13 cellular contexts compared by ENCODE assay signal in the genomic region with DNA sequence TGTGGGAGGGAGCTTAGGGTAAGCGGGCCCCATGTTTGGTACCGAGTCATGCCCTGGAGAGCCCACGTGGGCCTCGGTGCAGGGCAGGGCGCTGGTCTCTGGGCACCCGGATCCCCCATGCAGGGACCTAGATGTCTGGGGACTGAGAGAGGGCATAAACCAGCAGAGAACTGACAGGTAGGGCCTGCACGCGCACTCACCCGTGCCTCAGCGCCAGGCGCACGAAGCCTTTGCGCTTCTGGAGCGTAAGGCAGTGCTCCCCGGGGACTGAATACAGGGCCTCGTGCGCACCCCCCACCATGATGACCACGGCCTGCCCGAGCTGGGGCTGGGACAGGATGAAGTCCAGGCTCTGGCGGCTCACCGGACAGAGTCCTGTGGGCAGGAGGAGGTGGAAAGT. TPM values are rescaled to one million over a fixed set of nuclear protein-coding genes. Genes with fewer than 3 reads are reported as not detected.
DNase-seq lines count a peak whose midpoint lies in the region; ATAC-seq and TF ChIP-seq lines count a peak whose summit lies in the region.
"Had no signal": no experiment of that assay in that cellular context is flagged by ENCODE, and none has a peak within 500 bp of the region (broad histone marks: within the 10 kb centered on the region; RNA-seq: fewer than 3 reads in every experiment).

No MANE protein-coding gene starts in this region.

- POLR2A ChIA-PET in WTC11 (lab: Charles Lee), result no interaction called here

- CTCF ChIA-PET in WTC11 (lab: Charles Lee), result no interaction called here

- ATAC-seq in WTC11, result no peak
- ATAC-seq: CD8-positive, alpha-beta T cell had no signal

- H3K4me1 Mint-ChIP-seq in WTC11, result peaks cover 28% of the 10 kb centered on the region

- no peak overlapping the region for H3K4me3 Mint-ChIP-seq in WTC11
- H3K4me3 Mint-ChIP-seq: B cell; CD8-positive, alpha-beta T cell had no signal

- H3K4me2 ChIP-seq in osteoblast (ENCODE audit: insufficient read depth, low read length), result no peak overlapping the region

- no peaks in the 10 kb centered on the region for H3K36me3 ChIP-seq in osteoblast (ENCODE audit: insufficient read depth, low read length)
- H3K36me3 ChIP-seq in vagina, result no peaks in the 10 kb centered on the region

- TF ChIP-seq CTCF in WTC11 (IDR thresholded peaks at IDR 0.05) (no peak), osteoblast (IDR thresholded peaks at IDR 0.05; ENCODE audit: extremely low read depth, low read depth, low read length) (no peak), vagina (IDR thresholded peaks at IDR 0.05) (no peak)

- no peaks in the 10 kb centered on the region for H3K79me2 ChIP-seq in osteoblast (ENCODE audit: insufficient read depth, low read length)

- no peaks in the 10 kb centered on the region for H3K9me3 Mint-ChIP-seq in WTC11
- H3K9me3 Mint-ChIP-seq: CD8-positive, alpha-beta T cell had no signal

- intact Hi-C loops in vagina (cut with DNase I), result loop anchor here (10.0 kb wide), 1 partner anchor 87 kb away; no protein-coding TSS in a partner anchor

- H3K27me3 Mint-ChIP-seq in WTC11 (ENCODE audit: low read depth), result peaks cover 15% of the 10 kb centered on the region

- H4K20me1 ChIP-seq in osteoblast (ENCODE audit: insufficient read depth, low read length), result no peaks in the 10 kb centered on the region

- no peak for TF ChIP-seq POLR2A in vagina (IDR thresholded peaks at IDR 0.05)

- DNase-seq in D341Med (ENCODE audit: low spot score) (peak; percentile 28), WTC11 (ENCODE audit: low spot score) (no peak), osteoblast (ENCODE audit: insufficient read length, low spot score, missing footprints) (peak; percentile 35), NCI-H2196 treated with DMSO at 0.1 percent for 48 hours (lab: John Stamatoyannopoulos, UW; ENCODE audit: unreplicated experiment) (no peak), vagina (ENCODE audit: extremely low spot score in 2 of 2) (no peak)
- DNase-seq: CD8-positive, alpha-beta T cell; COR-L47; DMS53; GF-D8; IMR-90; KG1 had no signal

- H3K9me3 ChIP-seq in osteoblast (ENCODE audit: low read depth, low read length) (no peaks in the 10 kb centered on the region), vagina (no peaks in the 10 kb centered on the region)

- H3K27me3 ChIP-seq in osteoblast (ENCODE audit: insufficient read depth, low read length) (peaks cover 31% of the 10 kb centered on the region), vagina (no peaks in the 10 kb centered on the region)

- H3K36me3 Mint-ChIP-seq in WTC11, result no peaks in the 10 kb centered on the region
- H3K36me3 Mint-ChIP-seq: CD8-positive, alpha-beta T cell had no signal

- H3K4me1 ChIP-seq in osteoblast (ENCODE audit: insufficient read depth, low read length), result no peaks in the 10 kb centered on the region
- peaks cover 8% of the 10 kb centered on the region for H3K4me1 ChIP-seq in vagina

- H3K4me3 ChIP-seq in osteoblast (ENCODE audit: insufficient read depth, low read length) (no peak overlapping the region), vagina (no peak overlapping the region)

- H3K27ac ChIP-seq in osteoblast (ENCODE audit: low read depth, low read length) (no peak overlapping the region), vagina (no peak overlapping the region)
- H3K27ac ChIP-seq: C4-2B had no signal

- H2AFZ ChIP-seq in osteoblast (ENCODE audit: low read length), result no peak overlapping the region

- no peak overlapping the region for H3K27ac Mint-ChIP-seq in WTC11
- H3K27ac Mint-ChIP-seq: B cell; CD8-positive, alpha-beta T cell had no signal

TF ChIP-seq in WTC11, 78 proteins besides CTCF, POLR2A, EP300 and RAD21:
- peak; percentile 45; the same call in 1 of the 2 replicates for TF ChIP-seq FOXP1 (CRISPR knock-in tag; IDR thresholded peaks at IDR 0.05; ENCODE audit: borderline replicate concordance)
- TF ChIP-seq, protein P1, sequence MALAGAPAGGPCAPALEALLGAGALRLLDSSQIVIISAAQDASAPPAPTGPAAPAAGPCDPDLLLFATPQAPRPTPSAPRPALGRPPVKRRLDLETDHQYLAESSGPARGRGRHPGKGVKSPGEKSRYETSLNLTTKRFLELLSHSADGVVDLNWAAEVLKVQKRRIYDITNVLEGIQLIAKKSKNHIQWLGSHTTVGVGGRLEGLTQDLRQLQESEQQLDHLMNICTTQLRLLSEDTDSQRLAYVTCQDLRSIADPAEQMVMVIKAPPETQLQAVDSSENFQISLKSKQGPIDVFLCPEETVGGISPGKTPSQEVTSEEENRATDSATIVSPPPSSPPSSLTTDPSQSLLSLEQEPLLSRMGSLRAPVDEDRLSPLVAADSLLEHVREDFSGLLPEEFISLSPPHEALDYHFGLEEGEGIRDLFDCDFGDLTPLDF (CRISPR knock-in tag; IDR thresholded peaks at IDR 0.05), result no peak

RNA-seq across cellular contexts. Expression of a gene that starts 2.8 kb away (rescaled TPM):
- total RNA-seq in WTC11 (2021) (0.81 to 0.92 TPM (median 0.82 TPM) in 3 replicates), osteoblast (not detected in 2 replicates), vagina (not detected)
- total RNA-seq: B cell; CD8-positive, alpha-beta T cell; IMR-90 had no signal

RNA-seq across cellular contexts. Expression of a gene that starts 17.9 kb away (rescaled TPM):
- total RNA-seq in WTC11 (2021) (0.32 to 0.62 TPM (median 0.39 TPM) in 3 replicates), osteoblast (not detected in 2 replicates), vagina (not detected)
- total RNA-seq: B cell; CD8-positive, alpha-beta T cell; IMR-90 had no signal

RNA-seq across cellular contexts. Expression of a gene that starts 19.4 kb away (rescaled TPM):
- 45.3 to 48.3 TPM (median 48.1 TPM) in 3 replicates for total RNA-seq in WTC11 (2021)
- 78.7 and 81.8 TPM in 2 replicates for total RNA-seq in osteoblast
- 41.5 TPM for total RNA-seq in vagina

RNA-seq across cellular contexts. Expression of a gene that starts 20.0 kb away (rescaled TPM):
- total RNA-seq in WTC11 (2021) (61.9 to 63.9 TPM (median 62.8 TPM) in 3 replicates), osteoblast (64.4 and 66.0 TPM in 2 replicates), vagina (55.2 TPM)

RNA-seq across cellular contexts. Expression of a gene that starts 32.6 kb away (rescaled TPM):
- total RNA-seq in WTC11 (2021) (5.2 to 6.4 TPM (median 5.6 TPM) in 3 replicates), osteoblast (0.36 TPM in 1 of 2 replicates, not detected in the other), vagina (1.2 TPM)
- total RNA-seq: CD8-positive, alpha-beta T cell had no signal

Comparison
In these comparisons a context has a peak if more than half of its experiments do, and no peak if none do; other contexts are left out.
1. DNase-seq: peak in D341Med (single experiment) and osteoblast (single experiment); none in WTC11 (single experiment), NCI-H2196 treated with DMSO at 0.1 percent for 48 hours (single experiment) and vagina (0 of 2).